Comparison of ENCODE assay signal across 8 cellular contexts in genomic region chr7:44768663-44769361, GRCh38. TPM values are rescaled to one million over a fixed set of nuclear protein-coding genes. Genes with fewer than 3 reads are reported as not detected.
DNase-seq lines count a peak whose midpoint lies in the region; ATAC-seq, FAIRE-seq and TF ChIP-seq lines count a peak whose summit lies in the region.

No MANE protein-coding gene starts in this region.

- H3K36me3 ChIP-seq in mucosa of rectum (ENCODE audit: control insufficient read depth in 2 of 2, insufficient read depth in 2 of 2, low read length in 2 of 2): peaks cover 33 to 38% of the 10 kb centered on the region in 2 donors
- peaks cover 7 to 42% (median 17%) of the 10 kb centered on the region in 3 donors for H3K36me3 ChIP-seq in tibial nerve
- peaks cover 17 to 27% of the 10 kb centered on the region in 2 donors for H3K36me3 ChIP-seq in kidney (ENCODE audit: control insufficient read depth in 1 of 2, insufficient read depth in 2 of 2, low read length in 2 of 2)
- peaks cover 40% of the 10 kb centered on the region for H3K36me3 ChIP-seq in A673 (ENCODE audit: insufficient read depth, low read length, poor library complexity, severe bottlenecking)

- H3K4me3 Mint-ChIP-seq in activated T-cell treated with anti-CD3 and anti-CD28 coated beads, Interleukin-2, amount 50 U/mL, for 72 hours: no peak overlapping the region
- H3K4me3 Mint-ChIP-seq in brain: peak overlapping the region in 2 of 5 experiments; percentile 50 to 51

- peaks cover 29% of the 10 kb centered on the region for H3K4me1 Mint-ChIP-seq in activated T-cell treated with anti-CD3 and anti-CD28 coated beads, Interleukin-2, amount 50 U/mL, for 72 hours (ENCODE audit: low read depth)
- H3K4me1 Mint-ChIP-seq in brain: peaks cover 34% of the 10 kb centered on the region

- no peak for TF ChIP-seq POLR2A in tibial nerve (IDR thresholded peaks at IDR 0.05)

- intact Hi-C loops in kidney (cut with DNase I) (no loop called here), A673 (cut with micrococcal nuclease; ENCODE audit: unreplicated experiment) (no loop called here)

- 65 to 68% methylated on average over 6 to 8 of the region's 9 CpGs for WGBS in tibial nerve, 2 donors

- POLR2A ChIA-PET in A673 (lab: Charles Lee; ENCODE audit: low non-redundant PET): no interaction called here

- no peak for DNase-seq in activated T-cell treated with anti-CD3 and anti-CD28 coated beads, Interleukin-2, amount 50 U/mL, for 72 hours
- no peak for DNase-seq in activated T-cell treated with anti-CD3 and anti-CD28 coated beads, Interleukin-2, amount 50 U/mL, for 48 hours
- no peak for DNase-seq in tibial nerve (ENCODE audit: low spot score in 2 of 2)
- DNase-seq in NCI-H2227 treated with DMSO at 0.1 percent for 48 hours (lab: John Stamatoyannopoulos, UW): no peak
- no peak for DNase-seq in kidney
- DNase-seq in A673 (ENCODE audit: low spot score): no peak

- peaks cover 0 to 2% of the 10 kb centered on the region in 2 donors for H3K27me3 ChIP-seq in mucosa of rectum (ENCODE audit: control insufficient read depth in 2 of 2, insufficient read depth in 2 of 2, low read length in 2 of 2)
- no peaks in the 10 kb centered on the region for H3K27me3 ChIP-seq in tibial nerve
- no peaks in the 10 kb centered on the region for H3K27me3 ChIP-seq in A673 (replicated peaks; ENCODE audit: insufficient read depth, low read depth, low read length, poor library complexity)

- H3K4me3 ChIP-seq in mucosa of rectum (ENCODE audit: low read length in 2 of 2) (no peak overlapping the region), tibial nerve (no peak overlapping the region), kidney (ENCODE audit: low read length in 2 of 2) (no peak overlapping the region), A673 (ENCODE audit: low read depth, low read length, poor library complexity, severe bottlenecking) (no peak overlapping the region)

- no peaks in the 10 kb centered on the region for H3K27me3 Mint-ChIP-seq in activated T-cell treated with anti-CD3 and anti-CD28 coated beads, Interleukin-2, amount 50 U/mL, for 72 hours (ENCODE audit: low read depth)
- H3K27me3 Mint-ChIP-seq in brain: no peaks in the 10 kb centered on the region

- H3K4me1 ChIP-seq in mucosa of rectum (ENCODE audit: control insufficient read depth in 2 of 2, insufficient read depth in 2 of 2, low read length in 2 of 2) (peaks cover 26 to 32% of the 10 kb centered on the region in 2 donors), tibial nerve (peaks cover 0 to 36% (median 22%) of the 10 kb centered on the region in 4 donors), kidney (ENCODE audit: control insufficient read depth in 1 of 2, insufficient read depth in 1 of 2, low read depth in 1 of 2, low read length in 2 of 2) (peaks cover 0 to 17% of the 10 kb centered on the region in 2 donors), A673 (ENCODE audit: insufficient read depth, low read length, poor library complexity, severe bottlenecking) (no peaks in the 10 kb centered on the region)

- no peak for FAIRE-seq in kidney (lab: Jason Lieb, UNC)

- no peaks in the 10 kb centered on the region for H3K9me3 ChIP-seq in mucosa of rectum (ENCODE audit: control insufficient read depth in 2 of 2, low read length in 2 of 2)
- H3K9me3 ChIP-seq in tibial nerve: no peaks in the 10 kb centered on the region
- no peaks in the 10 kb centered on the region for H3K9me3 ChIP-seq in kidney (ENCODE audit: control insufficient read depth in 1 of 2, low read length in 2 of 2)
- no peaks in the 10 kb centered on the region for H3K9me3 ChIP-seq in A673 (ENCODE audit: low read depth, low read length, poor library complexity, severe bottlenecking)

- BruUV-seq in A673 (replicated peaks; lab: Mats Ljungman, UMichigan): no TSS peak

- no peak for ATAC-seq in activated T-cell treated with anti-CD3 and anti-CD28 coated beads, Interleukin-2, amount 50 U/mL, for 72 hours (replicated peaks in 1 of 2)

- peaks cover 8 to 12% of the 10 kb centered on the region in 2 donors for H3K36me3 Mint-ChIP-seq in activated T-cell treated with anti-CD3 and anti-CD28 coated beads, Interleukin-2, amount 50 U/mL, for 72 hours (ENCODE audit: insufficient read depth in 2 of 2)
- peaks cover 31% of the 10 kb centered on the region for H3K36me3 Mint-ChIP-seq in brain

- H3K9ac ChIP-seq in mucosa of rectum (ENCODE audit: low read depth in 1 of 2, low read length in 2 of 2) (peak overlapping the region; percentile 13 to 32), kidney (ENCODE audit: low read length in 2 of 2) (no peak overlapping the region)

- peak overlapping the region; percentile 56 to 74 for H3K27ac ChIP-seq in mucosa of rectum (ENCODE audit: low read depth in 2 of 2, low read length in 2 of 2)
- H3K27ac ChIP-seq in tibial nerve: peak overlapping the region in 3 of 4 donors; percentile 72 to 79 (median 75)
- H3K27ac ChIP-seq in kidney (ENCODE audit: low read depth in 2 of 2, low read length in 2 of 2): peak overlapping the region in 1 of 2 donors; percentile 11
- H3K27ac ChIP-seq in A673 (ENCODE audit: low read depth, low read length, poor library complexity, severe bottlenecking): no peak overlapping the region

- peak overlapping the region; percentile 50 for H3K27ac Mint-ChIP-seq in activated T-cell treated with anti-CD3 and anti-CD28 coated beads, Interleukin-2, amount 50 U/mL, for 72 hours
- H3K27ac Mint-ChIP-seq in brain: peak overlapping the region; percentile 38 to 96 (median 88)

- CTCF ChIA-PET in A673 (lab: Charles Lee): no interaction called here

- no peaks in the 10 kb centered on the region for H3K9me3 Mint-ChIP-seq in activated T-cell treated with anti-CD3 and anti-CD28 coated beads, Interleukin-2, amount 50 U/mL, for 72 hours
- no peaks in the 10 kb centered on the region for H3K9me3 Mint-ChIP-seq in brain

- TF ChIP-seq CTCF in brain (conservative IDR thresholded peaks at IDR 0.05): no peak
- TF ChIP-seq CTCF in tibial nerve (IDR thresholded peaks at IDR 0.05): no peak
- TF ChIP-seq CTCF in kidney (IDR thresholded peaks at IDR 0.05; ENCODE audit: borderline replicate concordance, extremely low read depth, insufficient read depth): no peak
- TF ChIP-seq CTCF in A673 (conservative IDR thresholded peaks at IDR 0.05; ENCODE audit: low read depth, low read length): no peak

- no peak for TF ChIP-seq EP300 in tibial nerve (IDR thresholded peaks at IDR 0.05)

RNA-seq across cellular contexts. Expression of gene ZMIZ2, which starts 20.2 kb away (rescaled TPM):
- 100 to 1,000 TPM; 101 to 113 TPM for total RNA-seq in activated T-cell treated with anti-CD3 and anti-CD28 coated beads, Interleukin-2, amount 50 U/mL, for 72 hours
- 118 TPM for polyA plus RNA-seq in brain (ENCODE audit: insufficient read depth, low read depth, low replicate concordance)
- 10 to 100 TPM; 24.7 to 48.9 (median 32.7) TPM for total RNA-seq in tibial nerve
- total RNA-seq in kidney: 127 TPM
- 30.5 TPM for polyA plus RNA-seq in kidney (ENCODE audit: insufficient read depth, low read depth, low replicate concordance)
- 108 and 114 TPM in 2 replicates for total RNA-seq in A673 (2021)

RNA-seq across cellular contexts. Expression of gene PPIA, which starts 27.7 kb away (rescaled TPM):
- total RNA-seq in activated T-cell treated with anti-CD3 and anti-CD28 coated beads, Interleukin-2, amount 50 U/mL, for 72 hours: 1,000 to 10,000 TPM; 1,240 to 1,316 TPM
- 3,075 TPM for polyA plus RNA-seq in brain (ENCODE audit: insufficient read depth, low read depth, low replicate concordance)
- total RNA-seq in tibial nerve: 1,000 to 10,000 TPM in 2 of 4 donors, 100 to 1,000 TPM in 2; 803 to 1,127 (median 967) TPM
- 1,143 TPM for total RNA-seq in kidney
- polyA plus RNA-seq in kidney (ENCODE audit: insufficient read depth, low read depth, low replicate concordance): 2,940 TPM
- 2,816 and 3,047 TPM in 2 replicates for total RNA-seq in A673 (2021)

Comparison
In these comparisons a context has a peak if more than half of its experiments do, and no peak if none do; other contexts are left out.
1. H3K9ac ChIP-seq: peak in mucosa of rectum (2 of 2); none in kidney (0 of 2).